In the genomic region with DNA sequence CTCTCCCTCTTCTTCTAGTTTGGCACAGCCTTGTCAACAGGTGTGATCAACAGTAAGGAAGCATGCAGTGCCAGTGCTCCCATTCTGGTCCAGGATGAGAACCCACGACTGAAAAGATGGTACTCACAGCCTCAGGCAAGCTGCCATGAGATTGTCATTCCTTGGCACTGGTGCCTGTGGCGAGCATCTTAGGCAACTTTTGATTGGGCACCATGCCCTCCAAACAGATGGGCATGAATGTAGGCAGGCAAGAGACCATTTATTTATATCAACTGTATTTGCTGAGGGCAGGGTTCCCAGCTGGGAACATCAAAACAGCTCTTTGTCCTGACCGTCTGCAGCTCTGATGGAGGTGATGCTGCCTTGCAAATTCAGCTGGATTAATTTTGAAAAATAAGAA, we compare ENCODE assay signal across 21 cellular contexts.
"Had no signal": no experiment of that assay in that cellular context is flagged by ENCODE, and none has a peak within 500 bp of the region (broad histone marks: within the 10 kb centered on the region; RNA-seq: fewer than 3 reads in every experiment).

No MANE protein-coding gene starts in this region.

- H3K9me3 Mint-ChIP-seq: activated CD4-positive, alpha-beta T cell treated with anti-CD3 and anti-CD28 coated beads, Interleukin-2, amount 10 ng/mL, durations not matched to agents 7 days and 5 days; central memory CD8-positive, alpha-beta T cell had no signal

- H3K27ac Mint-ChIP-seq: activated CD4-positive, alpha-beta T cell treated with anti-CD3 and anti-CD28 coated beads, Interleukin-2, amount 10 ng/mL, durations not matched to agents 7 days and 5 days; activated CD8-positive, alpha-beta T cell treated with anti-CD3 and anti-CD28 coated beads, Interleukin-2, amount 10 ng/mL, durations not matched to agents 7 days and 5 days; activated naive CD8-positive, alpha-beta T cell; endodermal cell; naive thymus-derived CD4-positive, alpha-beta T cell; progenitor cell of endocrine pancreas had no signal

- H3K4me1 Mint-ChIP-seq: activated CD4-positive, alpha-beta T cell treated with anti-CD3 and anti-CD28 coated beads, Interleukin-2, amount 10 ng/mL, durations not matched to agents 7 days and 5 days; central memory CD8-positive, alpha-beta T cell; naive thymus-derived CD4-positive, alpha-beta T cell; neural crest cell had no signal

- ATAC-seq: activated CD8-positive, alpha-beta T cell treated with anti-CD3 and anti-CD28 coated beads, Interleukin-2, amount 10 ng/mL, durations not matched to agents 7 days and 5 days; gastroesophageal sphincter; left lobe of liver; naive thymus-derived CD4-positive, alpha-beta T cell had no signal

- H3K4me3 Mint-ChIP-seq: activated CD4-positive, alpha-beta T cell treated with anti-CD3 and anti-CD28 coated beads, Interleukin-2, amount 10 ng/mL, durations not matched to agents 7 days and 5 days; activated CD8-positive, alpha-beta T cell treated with anti-CD3 and anti-CD28 coated beads, Interleukin-2, amount 10 ng/mL, durations not matched to agents 7 days and 5 days; activated naive CD8-positive, alpha-beta T cell; central memory CD8-positive, alpha-beta T cell; endodermal cell; naive thymus-derived CD4-positive, alpha-beta T cell; neural crest cell had no signal

- DNase-seq: activated CD4-positive, alpha-beta T cell treated with anti-CD3 and anti-CD28 coated beads, Interleukin-2, amount 10 ng/mL, durations not matched to agents 7 days and 5 days; activated CD4-positive, CD25-positive, alpha-beta regulatory T cell treated with anti-CD3 and anti-CD28 coated beads, Interleukin-2, amount 50 U/mL, for 72 hours; activated CD8-positive, alpha-beta T cell treated with anti-CD3 and anti-CD28 coated beads, Interleukin-2, amount 10 ng/mL, durations not matched to agents 7 days and 5 days; adrenal gland; endodermal cell; esophagus squamous epithelium; heart right ventricle; kidney; naive thymus-derived CD4-positive, alpha-beta T cell; stimulated activated CD4-positive, alpha-beta T cell treated with anti-CD3 and anti-CD28 coated beads, Interleukin-2, amount 100 ng/mL, for 48 hours; stimulated activated naive CD4-positive, alpha-beta T cell; testis; trophoblast cell; uterus; WERI-Rb-1 had no signal

- H3K27me3 Mint-ChIP-seq: activated CD4-positive, alpha-beta T cell treated with anti-CD3 and anti-CD28 coated beads, Interleukin-2, amount 10 ng/mL, durations not matched to agents 7 days and 5 days; progenitor cell of endocrine pancreas had no signal

- H3K36me3 Mint-ChIP-seq: activated naive CD8-positive, alpha-beta T cell; naive thymus-derived CD4-positive, alpha-beta T cell had no signal
